ENCODE assay signal across 9 cellular contexts in genomic region chr20:63496404-63497120, GRCh38. TPM values are rescaled to one million over a fixed set of nuclear protein-coding genes. Genes with fewer than 3 reads are reported as not detected.
DNase-seq lines count a peak whose midpoint lies in the region; ATAC-seq, FAIRE-seq and TF ChIP-seq lines count a peak whose summit lies in the region.
"Had no signal": no experiment of that assay in that cellular context is flagged by ENCODE, and none has a peak within 500 bp of the region (broad histone marks: within the 10 kb centered on the region; RNA-seq: fewer than 3 reads in every experiment).

No MANE protein-coding gene starts in this region.

- intact Hi-C loops in left cardiac atrium (cut with DNase I) = loop anchor here in 1 of 2 donors (1.0 kb wide), 1 partner anchor 24 kb away; the partner anchor contains the start of gene PPDPF
- intact Hi-C loops in sciatic nerve (cut with DNase I) = no loop called here

- H3K36me3 ChIP-seq in GM06990 (ENCODE audit: control insufficient read depth, insufficient read depth, low read length) (no peaks in the 10 kb centered on the region), small intestine (ENCODE audit: control insufficient read depth in 2 of 2, insufficient read depth in 2 of 2, low read length in 2 of 2) (no peaks in the 10 kb centered on the region)

- peak overlapping the region; percentile 44 for H3K4me3 ChIP-seq in GM06990 (replicated peaks; ENCODE audit: low read depth, low read length)
- H3K4me3 ChIP-seq in small intestine (ENCODE audit: low read depth in 1 of 2, low read length in 2 of 2) = no peak overlapping the region

- no peaks in the 10 kb centered on the region for H3K4me1 ChIP-seq in small intestine (ENCODE audit: control insufficient read depth in 2 of 2, insufficient read depth in 1 of 2, low read depth in 1 of 2, low read length in 1 of 2)

- no peaks in the 10 kb centered on the region for H3K36me3 Mint-ChIP-seq in T-helper 17 cell (ENCODE audit: low read depth)

- H3K4me3 Mint-ChIP-seq in T-helper 17 cell = peak overlapping the region; percentile 74

- H3K4me1 Mint-ChIP-seq in T-helper 17 cell = peaks cover 2% of the 10 kb centered on the region

- H3K9me3 ChIP-seq in T-helper 17 cell (ENCODE audit: control insufficient read depth, low read length, poor library complexity, severe bottlenecking) = no peaks in the 10 kb centered on the region
- H3K9me3 ChIP-seq in small intestine (ENCODE audit: control insufficient read depth, low read depth) = no peaks in the 10 kb centered on the region

- TF ChIP-seq CTCF in GM06990 (IDR thresholded peaks at IDR 0.05; ENCODE audit: insufficient read depth, low read length, poor library complexity, severe bottlenecking) = no peak

- H3K27me3 ChIP-seq in GM06990 (replicated peaks; ENCODE audit: control insufficient read depth, insufficient read depth, low read length) (no peaks in the 10 kb centered on the region; the same call in 1 of the 2 replicates), small intestine (ENCODE audit: control insufficient read depth in 2 of 2, insufficient read depth in 2 of 2, low read length in 2 of 2) (peaks cover 7 to 13% of the 10 kb centered on the region in 2 donors)

- DNase-seq in GM06990 (ENCODE audit: extremely low read depth, insufficient read length) = no peak
- no peak for DNase-seq in T-helper 17 cell
- no peak for DNase-seq in left cardiac atrium
- no peak for DNase-seq in sciatic nerve (ENCODE audit: low spot score)
- DNase-seq in small intestine = no peak
- no peak for DNase-seq in cortex of kidney (lab: John Stamatoyannopoulos, UW)
- DNase-seq in stimulated activated CD4-positive, alpha-beta T cell treated with anti-CD3 and anti-CD28 coated beads, Interleukin-2, amount 100 ng/mL, for 24 hours = no peak
- DNase-seq: NCI-H748 treated with DMSO at 0.1 percent for 48 hours had no signal

- H3K27ac Mint-ChIP-seq in T-helper 17 cell = no peak overlapping the region

- ATAC-seq in T-helper 17 cell = peak; percentile 3
- peak; percentile 2 to 3 for ATAC-seq in left cardiac atrium
- ATAC-seq in sciatic nerve = peak; percentile 24
- ATAC-seq in HG03039 (IDR thresholded peaks at IDR 0.05; ENCODE audit: unreplicated experiment) = no peak

- FAIRE-seq in small intestine (lab: Jason Lieb, UNC) = no peak

- peaks cover 12% of the 10 kb centered on the region for H3K27me3 Mint-ChIP-seq in T-helper 17 cell

- H3K27ac ChIP-seq in small intestine (ENCODE audit: low read depth in 1 of 2, low read length in 1 of 2) = no peak overlapping the region

- 40 to 45% (median 45%) methylated on average over 19 to 21 of the region's 21 CpGs for WGBS in small intestine, 3 donors

RNA-seq across cellular contexts. Expression of gene EEF1A2, which starts 2.3 kb away (rescaled TPM):
- total RNA-seq in T-helper 17 cell (under 1 TPM; 0.47 to 0.99 TPM), left cardiac atrium (100 to 1,000 TPM; 656 to 679 TPM), sciatic nerve (0.45 TPM)
- polyA plus RNA-seq in small intestine = 10 to 100 TPM in 2 of 3 donors, 1 to 10 TPM in 1; 3.8 to 18.6 (median 15.7) TPM

RNA-seq across cellular contexts. Expression of gene PPDPF, which starts 24.0 kb away (rescaled TPM):
- total RNA-seq in T-helper 17 cell (100 to 1,000 TPM; 149 to 271 TPM), left cardiac atrium (100 to 1,000 TPM; 215 to 241 TPM), sciatic nerve (257 TPM)
- 100 to 1,000 TPM; 287 to 356 (median 302) TPM for polyA plus RNA-seq in small intestine

RNA-seq across cellular contexts. Expression of gene KCNQ2, which starts 24.1 kb away (rescaled TPM):
- total RNA-seq in T-helper 17 cell (not detected), left cardiac atrium (1 to 10 TPM in 1 of 2 donors, under 1 TPM in 1; 0.91 to 2.0 TPM), sciatic nerve (not detected)
- polyA plus RNA-seq in small intestine = 1 to 10 TPM in 1 of 3 donors, under 1 TPM in 1, not detected in 1; 0.27 to 1.4 TPM

RNA-seq across cellular contexts. Expression of gene PTK6, which starts 40.6 kb away (rescaled TPM):
- total RNA-seq in T-helper 17 cell (under 1 TPM; 0.50 to 0.80 TPM), left cardiac atrium (under 1 TPM in 1 of 2 donors, not detected in 1; 0.29 TPM), sciatic nerve (0.13 TPM)
- polyA plus RNA-seq in small intestine = 10 to 100 TPM; 12.3 to 87.0 (median 82.7) TPM

RNA-seq across cellular contexts. Expression of gene SRMS, which starts 51.0 kb away (rescaled TPM):
- total RNA-seq in T-helper 17 cell = not detected
- total RNA-seq in left cardiac atrium = not detected
- total RNA-seq in sciatic nerve = not detected
- not detected for polyA plus RNA-seq in small intestine

Comparison
In these comparisons a context has a peak if more than half of its experiments do, and no peak if none do; other contexts are left out.
1. RNA of gene EEF1A2, which starts 2.3 kb away (total RNA-seq): 656 to 679 TPM in left cardiac atrium; 0.47 to 0.99 TPM in T-helper 17 cell and 0.45 TPM in sciatic nerve (single experiment); every median in the first group is over 100 times any median in the second.